ENCODE assay signal across 8 cellular contexts in genomic region chr11:128472128-128473110, GRCh38.
DNase-seq lines count a peak whose midpoint lies in the region; ATAC-seq, FAIRE-seq and TF ChIP-seq lines count a peak whose summit lies in the region.

No MANE protein-coding gene starts in this region.

- H3K27ac Mint-ChIP-seq in IgD-negative memory B cell, result peak overlapping the region; percentile 93 to 98 (median 97)
- H3K27ac Mint-ChIP-seq in astrocyte (ENCODE audit: unreplicated experiment), result no peak overlapping the region

- CTCF ChIA-PET in GM10248 (lab: Yijun Ruan, JAX), result interaction anchor here (0.7 to 2.2 kb wide), 13 partner anchors 11 to 359 kb away, joined by 3 to 7 read pairs (median 4); no protein-coding TSS in a partner anchor

- H3K27ac ChIP-seq in astrocyte (ENCODE audit: low read depth, low read length) (peak overlapping the region; percentile 33), skin epidermis (peak overlapping the region in 15 of 21 experiments; percentile 2 to 89 (median 59)), kidney (ENCODE audit: low read depth in 2 of 2, low read length in 2 of 2) (no peak overlapping the region)

- H3K4me3 Mint-ChIP-seq in IgD-negative memory B cell, result peak overlapping the region; percentile 49 to 89 (median 68)
- H3K4me3 Mint-ChIP-seq in astrocyte (ENCODE audit: unreplicated experiment), result no peak overlapping the region

- H4K20me1 ChIP-seq in astrocyte (ENCODE audit: insufficient read depth, low read length), result peaks cover 36% of the 10 kb centered on the region

- POLR2A ChIA-PET in GM10248 (lab: Yijun Ruan, JAX), result interaction anchor here (1.2 to 2.0 kb wide), 3 partner anchors 10 to 182 kb away, joined by 4 to 6 read pairs (median 5); no protein-coding TSS in a partner anchor

- no peaks in the 10 kb centered on the region for H3K27me3 ChIP-seq in astrocyte (ENCODE audit: insufficient read depth, low read length)

- H3K27me3 Mint-ChIP-seq in IgD-negative memory B cell, result no peaks in the 10 kb centered on the region
- H3K27me3 Mint-ChIP-seq in astrocyte (ENCODE audit: low read depth, unreplicated experiment), result no peaks in the 10 kb centered on the region

- peaks cover 88% of the 10 kb centered on the region for H3K79me2 ChIP-seq in astrocyte (ENCODE audit: insufficient read depth, low read length)

- TF ChIP-seq POLR2A in lower leg skin (IDR thresholded peaks at IDR 0.05), result no peak

- no peak for TF ChIP-seq CTCF in GM10248 (IDR thresholded peaks at IDR 0.05; ENCODE audit: control extremely low read depth, extremely low read depth, low read depth, missing control alignments)
- TF ChIP-seq CTCF in astrocyte (IDR thresholded peaks at IDR 0.05; ENCODE audit: insufficient read depth, low read depth, low read length), result no peak
- TF ChIP-seq CTCF in kidney (IDR thresholded peaks at IDR 0.05; ENCODE audit: borderline replicate concordance, extremely low read depth, insufficient read depth), result no peak
- no peak for TF ChIP-seq CTCF in lower leg skin (IDR thresholded peaks at IDR 0.05)

- peak; percentile 46 for ATAC-seq in GM21515 (IDR thresholded peaks at IDR 0.05; ENCODE audit: unreplicated experiment)

- H3K4me1 Mint-ChIP-seq in IgD-negative memory B cell (peaks cover 85 to 92% (median 85%) of the 10 kb centered on the region in 3 donors), astrocyte (ENCODE audit: low read depth, unreplicated experiment) (peaks cover 72% of the 10 kb centered on the region)

- H3K4me1 ChIP-seq in astrocyte (ENCODE audit: insufficient read depth, low read length) (peaks cover 38% of the 10 kb centered on the region), kidney (ENCODE audit: control insufficient read depth in 1 of 2, insufficient read depth in 1 of 2, low read depth in 1 of 2, low read length in 2 of 2) (peaks cover 26 to 28% of the 10 kb centered on the region in 2 donors)

- H3K9me3 Mint-ChIP-seq in IgD-negative memory B cell, result no peaks in the 10 kb centered on the region
- no peaks in the 10 kb centered on the region for H3K9me3 Mint-ChIP-seq in astrocyte (ENCODE audit: unreplicated experiment)

- H3K4me2 ChIP-seq in astrocyte (ENCODE audit: low read length), result peak overlapping the region; percentile 12

- H3K36me3 ChIP-seq in astrocyte (ENCODE audit: insufficient read depth, low read length) (peaks cover 54% of the 10 kb centered on the region), kidney (ENCODE audit: control insufficient read depth in 1 of 2, insufficient read depth in 2 of 2, low read length in 2 of 2) (peaks cover 2 to 12% of the 10 kb centered on the region in 2 donors)

- WGBS in lower leg skin, 2 donors, result 77 to 82% methylated on average over 11 of the region's 11 CpGs

- H3K4me3 ChIP-seq in astrocyte (ENCODE audit: insufficient read depth, low read depth, low read length) (no peak overlapping the region), skin epidermis (no peak overlapping the region), kidney (ENCODE audit: low read length in 2 of 2) (no peak overlapping the region), lower leg skin (ENCODE audit: low read depth, poor library complexity, severe bottlenecking) (no peak overlapping the region)

- DNase-seq in GM10248 (ENCODE audit: extremely low spot score) (peak; percentile 64), astrocyte (ENCODE audit: low read depth) (peak; percentile 65), kidney (no peak), lower leg skin (ENCODE audit: low spot score in 2 of 2) (no peak), DMS 273 (lab: John Stamatoyannopoulos, UW; ENCODE audit: unreplicated experiment) (no peak)

- FAIRE-seq in astrocyte (lab: Jason Lieb, UNC) (peak; percentile 86), kidney (lab: Jason Lieb, UNC) (no peak)

- intact Hi-C loops in kidney (cut with DNase I) (no loop called here), lower leg skin (cut with DNase I; ENCODE audit: low total_unique reads) (no loop called here)

- H3K9ac ChIP-seq in astrocyte (ENCODE audit: low read length) (peak overlapping the region; percentile 17), kidney (ENCODE audit: low read length in 2 of 2) (no peak overlapping the region)

- H3K9me3 ChIP-seq in astrocyte (ENCODE audit: insufficient read depth, low read depth, low read length) (no peaks in the 10 kb centered on the region), kidney (ENCODE audit: control insufficient read depth in 1 of 2, low read length in 2 of 2) (no peaks in the 10 kb centered on the region)

- no peak overlapping the region for H2AFZ ChIP-seq in astrocyte (ENCODE audit: low read depth, low read length)

- H3K36me3 Mint-ChIP-seq in IgD-negative memory B cell (peaks cover 21% of the 10 kb centered on the region), astrocyte (ENCODE audit: low read depth, unreplicated experiment) (peaks cover 26% of the 10 kb centered on the region)

Comparison
In these comparisons a context has a peak if more than half of its experiments do, and no peak if none do; other contexts are left out.
1. DNase-seq: peak in GM10248 (single experiment) and astrocyte (single experiment); none in kidney (single experiment), lower leg skin (0 of 2) and DMS 273 (single experiment).
2. H3K27ac ChIP-seq: peak in astrocyte (single experiment) and skin epidermis (15 of 21); none in kidney (0 of 2).